ENCODE assay signal across 10 cellular contexts in genomic region chr1:234214911-234215892, GRCh38.
DNase-seq lines count a peak whose midpoint lies in the region; ATAC-seq, FAIRE-seq and TF ChIP-seq lines count a peak whose summit lies in the region.
"Had no signal": no experiment of that assay in that cellular context is flagged by ENCODE, and none has a peak within 500 bp of the region (broad histone marks: within the 10 kb centered on the region; RNA-seq: fewer than 3 reads in every experiment).

No MANE protein-coding gene starts in this region.

- 37% methylated on average over 10 of the region's 20 CpGs for WGBS in HepG2 (ENCODE audit: low lambda C conversion rate)

- TF ChIP-seq CTCF in brain (conservative IDR thresholded peaks at IDR 0.05) (no peak), HepG2 (CRISPR knock-in tag; IDR thresholded peaks at IDR 0.05) (no peak)

- POLR2A ChIA-PET in HepG2 (lab: Yijun Ruan, JAX) = no interaction called here

- intact Hi-C loops in HepG2 (cut with micrococcal nuclease; ENCODE audit: unreplicated experiment) = no loop called here

- FAIRE-seq in HepG2 (lab: Jason Lieb, UNC) = no peak
- no peak for FAIRE-seq in frontal cortex (lab: Jason Lieb, UNC)

- no peak overlapping the region for H3K27ac ChIP-seq in HepG2 (ENCODE audit: extremely low read length, insufficient read depth, low read length)

- H3K27me3 Mint-ChIP-seq in stimulated activated naive CD8-positive, alpha-beta T cell treated with anti-CD3 and anti-CD28 coated beads, Interleukin-15, Interleukin-2, amounts not matched to agents 100 ng/mL and 50 ng/mL, for 24 hours = peaks cover 19% of the 10 kb centered on the region
- H3K27me3 Mint-ChIP-seq in brain = peaks cover 47% of the 10 kb centered on the region

- peak overlapping the region; percentile 45 to 72 (median 46); a peak in 5 of 6 replicates for H3K4me3 ChIP-seq in HepG2 (replicated peaks in 1 of 3; ENCODE audit: insufficient read depth in 1 of 3, low read depth in 2 of 3, low read length in 3 of 3)

- H3K4me1 ChIP-seq in HepG2 (ENCODE audit: insufficient read depth, low read length) = peaks cover 14% of the 10 kb centered on the region; the same call in 1 of the 2 replicates

- no peaks in the 10 kb centered on the region for H4K20me1 ChIP-seq in HepG2 (ENCODE audit: insufficient read depth, low read length)

- H3K79me2 ChIP-seq in HepG2 (ENCODE audit: insufficient read depth, low read length) = no peaks in the 10 kb centered on the region

- H3K4me2 ChIP-seq in HepG2 (ENCODE audit: low read depth, low read length) = peak overlapping the region; percentile 87

- H3K4me3 Mint-ChIP-seq in stimulated activated naive CD8-positive, alpha-beta T cell treated with anti-CD3 and anti-CD28 coated beads, Interleukin-15, Interleukin-2, amounts not matched to agents 100 ng/mL and 50 ng/mL, for 24 hours = peak overlapping the region; percentile 66
- peak overlapping the region in 4 of 5 experiments; percentile 45 to 76 (median 64) for H3K4me3 Mint-ChIP-seq in brain

- H3K9ac ChIP-seq in HepG2 (ENCODE audit: insufficient read depth, low read depth, low read length) = no peak overlapping the region

- no peak for DNase-seq in stimulated activated naive CD8-positive, alpha-beta T cell treated with anti-CD3 and anti-CD28 coated beads, Interleukin-15, Interleukin-2, amounts not matched to agents 100 U/mL and 50 U/mL, for 24 hours
- DNase-seq in HepG2 (ENCODE audit: low spot score) = no peak
- no peak for DNase-seq in AG08395 (ENCODE audit: low spot score)
- no peak for DNase-seq in mesenteric fat pad (ENCODE audit: low spot score)
- DNase-seq in activated CD8-positive, alpha-beta memory T cell treated with anti-CD3 and anti-CD28 coated beads, Interleukin-2, amount 50 U/mL, for 48 hours = no peak
- no peak for DNase-seq in frontal cortex (ENCODE audit: low spot score in 2 of 2)
- DNase-seq: foreskin fibroblast; stimulated activated CD4-positive, alpha-beta T cell treated with anti-CD3 and anti-CD28 coated beads, Interleukin-1b, Interleukin-23, amount 100 ng/mL, for 48 hours had no signal

- in situ Hi-C loops in HepG2 (cut with HindIII; ENCODE audit: extremely low pct_ligation_motif_present, low pct_unique_long_range_greater_than_20kb) = no loop called here

- no TSS peak for BruUV-seq in HepG2 (replicated peaks; lab: Mats Ljungman, UMichigan)

- no peaks in the 10 kb centered on the region; the same call in 1 of the 2 replicates for H3K9me3 ChIP-seq in HepG2 (ENCODE audit: low read length)

- TF ChIP-seq POLR2A in HepG2 (IDR thresholded peaks at IDR 0.05; ENCODE audit: insufficient read depth in 1 of 2, low read depth in 2 of 2, low read length in 2 of 2) = no peak

- H3K27me3 ChIP-seq in HepG2 (ENCODE audit: control insufficient read depth in 1 of 2, insufficient read depth in 2 of 2, low read length in 2 of 2) = peaks cover 1 to 44% of the 10 kb centered on the region in 2 experiments; a peak in 3 of 5 replicates

- TF ChIP-seq EP300 in HepG2 (IDR thresholded peaks at IDR 0.05; ENCODE audit: low read depth in 2 of 2, low read length in 2 of 2) (no peak), HepG2 (CRISPR knock-in tag; IDR thresholded peaks at IDR 0.05; ENCODE audit: borderline replicate concordance) (no peak)

- H3K9me3 Mint-ChIP-seq in stimulated activated naive CD8-positive, alpha-beta T cell treated with anti-CD3 and anti-CD28 coated beads, Interleukin-15, Interleukin-2, amounts not matched to agents 100 ng/mL and 50 ng/mL, for 24 hours = no peaks in the 10 kb centered on the region
- H3K9me3 Mint-ChIP-seq in brain = peaks cover 0 to 4% (median 0%) of the 10 kb centered on the region in 5 experiments

- no peak overlapping the region for H3K27ac Mint-ChIP-seq in stimulated activated naive CD8-positive, alpha-beta T cell treated with anti-CD3 and anti-CD28 coated beads, Interleukin-15, Interleukin-2, amounts not matched to agents 100 ng/mL and 50 ng/mL, for 24 hours
- no peak overlapping the region for H3K27ac Mint-ChIP-seq in brain

- TF ChIP-seq RAD21 in HepG2 (CRISPR knock-in tag; IDR thresholded peaks at IDR 0.05) = no peak

- peaks cover 42% of the 10 kb centered on the region for H3K4me1 Mint-ChIP-seq in stimulated activated naive CD8-positive, alpha-beta T cell treated with anti-CD3 and anti-CD28 coated beads, Interleukin-15, Interleukin-2, amounts not matched to agents 100 ng/mL and 50 ng/mL, for 24 hours (ENCODE audit: low read depth)
- H3K4me1 Mint-ChIP-seq in brain = peaks cover 40% of the 10 kb centered on the region

- CTCF ChIA-PET in HepG2 (lab: Yijun Ruan, JAX; ENCODE audit: low intra/inter-chr PET ratio, low total read pairs) = no interaction called here

- no peak overlapping the region for H2AFZ ChIP-seq in HepG2 (ENCODE audit: low read length)

- no peaks in the 10 kb centered on the region for H3K36me3 Mint-ChIP-seq in stimulated activated naive CD8-positive, alpha-beta T cell treated with anti-CD3 and anti-CD28 coated beads, Interleukin-15, Interleukin-2, amounts not matched to agents 100 ng/mL and 50 ng/mL, for 24 hours (ENCODE audit: low read depth)
- H3K36me3 Mint-ChIP-seq in brain = no peaks in the 10 kb centered on the region

- ATAC-seq in stimulated activated naive CD8-positive, alpha-beta T cell treated with anti-CD3 and anti-CD28 coated beads, Interleukin-15, Interleukin-2, amounts not matched to agents 100 U/mL and 50 U/mL, for 24 hours = no peak
- peak; percentile 58 for ATAC-seq in HepG2

- no peaks in the 10 kb centered on the region for H3K36me3 ChIP-seq in HepG2 (replicated peaks in 1 of 2; ENCODE audit: control insufficient read depth in 1 of 2, insufficient read depth in 2 of 2, low read length in 2 of 2)

TF ChIP-seq in HepG2, 621 proteins besides CTCF, POLR2A, EP300 and RAD21:
- TF ChIP-seq HNRNPLL (IDR thresholded peaks at IDR 0.05; ENCODE audit: low read depth, low read length, poor library complexity, severe bottlenecking) = peak; percentile 48
- no peak for TF ChIP-seq ZNF770 (CRISPR knock-in tag; IDR thresholded peaks at IDR 0.05)
- TF ChIP-seq FOXA1 (IDR thresholded peaks at IDR 0.05) = no peak
- TF ChIP-seq FOXA1 (CRISPR knock-in tag; IDR thresholded peaks at IDR 0.05) = peak; percentile 4; the same call in 1 of the 2 replicates
- no peak for TF ChIP-seq JARID2 (CRISPR knock-in tag; IDR thresholded peaks at IDR 0.05; ENCODE audit: insufficient replicate concordance)
- TF ChIP-seq ZNF550 (CRISPR knock-in tag; IDR thresholded peaks at IDR 0.05; ENCODE audit: borderline replicate concordance) = 0 out of 2 replicates have a peak, but pooled peaks have one; percentile 41
- no peak for TF ChIP-seq POGK (CRISPR knock-in tag; conservative IDR thresholded peaks at IDR 0.05)
